8 cellular contexts compared by ENCODE assay signal in genomic region chr5:95846554-95847260, GRCh38. TPM values are rescaled to one million over a fixed set of nuclear protein-coding genes. Genes with fewer than 3 reads are reported as not detected.
DNase-seq lines count a peak whose midpoint lies in the region; ATAC-seq and TF ChIP-seq lines count a peak whose summit lies in the region.

No MANE protein-coding gene starts in this region.

- H3K4me3 ChIP-seq in AG04450 (ENCODE audit: low read depth, low read length) = no peak overlapping the region

- peak; percentile 95 for TF ChIP-seq CTCF in AG04450 (IDR thresholded peaks at IDR 0.05; ENCODE audit: low read depth, low read length)

- peaks cover 3% of the 10 kb centered on the region; the same call in 1 of the 2 replicates for H3K9me3 ChIP-seq in AG04450 (ENCODE audit: control insufficient read depth, insufficient read depth, low read length)

- DNase-seq in AG04450 (ENCODE audit: low read depth, low spot score) (peak; percentile 59), NCI-H2227 (lab: John Stamatoyannopoulos, UW; ENCODE audit: unreplicated experiment) (peak; percentile 60), cerebellar cortex (ENCODE audit: low spot score) (peak; percentile 96), left kidney (ENCODE audit: low read depth, low spot score) (peak; percentile 83)
- DNase-seq in activated CD4-positive, CD25-positive, alpha-beta regulatory T cell treated with anti-CD3 and anti-CD28 coated beads, Interleukin-2, amount 50 U/mL, for 72 hours = peak; percentile 66
- DNase-seq in stimulated activated CD8-positive, alpha-beta memory T cell treated with anti-CD3 and anti-CD28 coated beads, Interleukin-15, amount 100 ng/mL, for 1 hour (ENCODE audit: low read depth) = peak; percentile 51

- CTCF ChIA-PET in AG04450 (lab: Charles Lee) = interaction anchor here (0.5 to 5.5 kb wide), 39 partner anchors 9 to 489 kb away, joined by 3 to 84 read pairs (median 4); partner anchors contain the start of genes RFESD and RHOBTB3

- no peaks in the 10 kb centered on the region for H3K27me3 ChIP-seq in AG04450 (ENCODE audit: control insufficient read depth, insufficient read depth, low read length)

- peak; percentile 72 for ATAC-seq in GM18517 (IDR thresholded peaks at IDR 0.05; ENCODE audit: unreplicated experiment)
- peak; percentile 51 for ATAC-seq in HG03103 (IDR thresholded peaks at IDR 0.05; ENCODE audit: low read depth, unreplicated experiment)

- POLR2A ChIA-PET in AG04450 (lab: Yijun Ruan, JAX) = interaction anchor here (1.0 kb wide), 1 partner anchor 116 kb away, joined by 3 read pairs; the partner anchor contains the start of gene RHOBTB3

- H3K27ac ChIP-seq in AG04450 (ENCODE audit: low read depth, low read length) = no peak overlapping the region

RNA-seq across cellular contexts. Expression of gene GLRX, which starts 24.2 kb away (rescaled TPM):
- 233 and 306 TPM in 2 replicates for polyA plus RNA-seq in AG04450 (2011; rRNA removed)
- 94.4 and 134 TPM in 2 replicates for polyA minus RNA-seq in AG04450 (2011; rRNA and poly(A)+ RNA removed)
